In the genomic region with DNA sequence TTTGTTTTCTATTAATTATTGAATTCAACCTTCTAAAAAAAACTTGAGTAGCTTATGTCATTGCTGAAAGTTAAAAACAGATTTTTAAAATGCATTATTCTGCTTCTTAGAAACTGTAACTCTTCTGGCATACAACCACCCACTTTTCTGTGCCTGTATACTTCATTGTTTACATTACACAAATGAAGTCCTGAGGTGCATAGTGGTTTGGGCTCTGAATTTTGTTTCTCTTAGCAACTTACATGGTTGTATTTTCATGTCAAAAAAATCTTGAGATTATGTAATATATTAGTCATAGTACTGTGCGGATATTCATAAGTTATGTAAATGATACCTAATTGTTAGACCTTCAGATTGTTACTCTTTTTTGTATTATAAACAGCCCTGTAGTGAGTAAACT, we compare ENCODE assay signal across 19 cellular contexts. TPM values are rescaled to one million over a fixed set of nuclear protein-coding genes. Genes with fewer than 3 reads are reported as not detected.
DNase-seq lines count a peak whose midpoint lies in the region; ATAC-seq, FAIRE-seq and TF ChIP-seq lines count a peak whose summit lies in the region.
"Had no signal": no experiment of that assay in that cellular context is flagged by ENCODE, and none has a peak within 500 bp of the region (broad histone marks: within the 10 kb centered on the region; RNA-seq: fewer than 3 reads in every experiment).

No MANE protein-coding gene starts in this region.

- H3K27ac ChIP-seq in angular gyrus (ENCODE audit: low read depth, low read length), result peak overlapping the region; percentile 69
- H3K27ac ChIP-seq: C4-2B, HL-60 had no signal

- TF ChIP-seq POLR2A in GM12892 (IDR thresholded peaks at IDR 0.05; ENCODE audit: low read depth, low read length), result no peak

- ATAC-seq in GM18868 (IDR thresholded peaks at IDR 0.05; ENCODE audit: unreplicated experiment) (no peak), HG03520 (IDR thresholded peaks at IDR 0.05; ENCODE audit: unreplicated experiment) (no peak), SK-N-SH treated with all-trans-retinoic acid at 6 μM for 48 hours (no peak)
- ATAC-seq: K562 had no signal

- FAIRE-seq in GM12892 (lab: Jason Lieb, UNC), result peak; percentile 56
- FAIRE-seq: A204.1, H1, K562 had no signal

- DNase-seq in GM12892 (ENCODE audit: insufficient read length) (no peak), HCEC 1CT (peak; percentile 32), iris pigment epithelial cell (ENCODE audit: low read depth) (peak; percentile 21)
- DNase-seq: ACHN; AML-193; CD4-positive, alpha-beta T cell; DMS153; DMS79; GDM1; H9 had no signal

TF ChIP-seq in SK-N-SH treated with all-trans-retinoic acid at 6 μM for 48 hours, 23 proteins besides CTCF, POLR2A, EP300 and RAD21:
- TF ChIP-seq ISL1 (CRISPR knock-in tag; IDR thresholded peaks at IDR 0.05) (no peak), ZNF565 (CRISPR knock-in tag; conservative IDR thresholded peaks at IDR 0.05; ENCODE audit: low read depth) (no peak), SNAI2 (CRISPR knock-in tag; IDR thresholded peaks at IDR 0.05) (no peak), CSRNP3 (CRISPR knock-in tag; IDR thresholded peaks at IDR 0.05) (no peak), ZC3H10 (CRISPR knock-in tag; IDR thresholded peaks at IDR 0.05) (no peak), TSHZ2 (CRISPR knock-in tag; IDR thresholded peaks at IDR 0.05) (no peak), ZFP3 (CRISPR knock-in tag; IDR thresholded peaks at IDR 0.05) (no peak), ARNTL (CRISPR knock-in tag; IDR thresholded peaks at IDR 0.05; ENCODE audit: borderline replicate concordance, low read depth) (no peak), ZNF8 (CRISPR knock-in tag; IDR thresholded peaks at IDR 0.05) (no peak), PPARA (CRISPR knock-in tag; IDR thresholded peaks at IDR 0.05; ENCODE audit: borderline replicate concordance) (no peak), TOX (CRISPR knock-in tag; IDR thresholded peaks at IDR 0.05; ENCODE audit: borderline replicate concordance) (no peak), RARB (CRISPR knock-in tag; IDR thresholded peaks at IDR 0.05) (no peak), BACH2 (CRISPR knock-in tag; IDR thresholded peaks at IDR 0.05; ENCODE audit: borderline replicate concordance) (no peak), TCF4 (CRISPR knock-in tag; IDR thresholded peaks at IDR 0.05; ENCODE audit: borderline replicate concordance) (no peak), GLIS3 (CRISPR knock-in tag; IDR thresholded peaks at IDR 0.05) (no peak)
- TF ChIP-seq, protein P1, sequence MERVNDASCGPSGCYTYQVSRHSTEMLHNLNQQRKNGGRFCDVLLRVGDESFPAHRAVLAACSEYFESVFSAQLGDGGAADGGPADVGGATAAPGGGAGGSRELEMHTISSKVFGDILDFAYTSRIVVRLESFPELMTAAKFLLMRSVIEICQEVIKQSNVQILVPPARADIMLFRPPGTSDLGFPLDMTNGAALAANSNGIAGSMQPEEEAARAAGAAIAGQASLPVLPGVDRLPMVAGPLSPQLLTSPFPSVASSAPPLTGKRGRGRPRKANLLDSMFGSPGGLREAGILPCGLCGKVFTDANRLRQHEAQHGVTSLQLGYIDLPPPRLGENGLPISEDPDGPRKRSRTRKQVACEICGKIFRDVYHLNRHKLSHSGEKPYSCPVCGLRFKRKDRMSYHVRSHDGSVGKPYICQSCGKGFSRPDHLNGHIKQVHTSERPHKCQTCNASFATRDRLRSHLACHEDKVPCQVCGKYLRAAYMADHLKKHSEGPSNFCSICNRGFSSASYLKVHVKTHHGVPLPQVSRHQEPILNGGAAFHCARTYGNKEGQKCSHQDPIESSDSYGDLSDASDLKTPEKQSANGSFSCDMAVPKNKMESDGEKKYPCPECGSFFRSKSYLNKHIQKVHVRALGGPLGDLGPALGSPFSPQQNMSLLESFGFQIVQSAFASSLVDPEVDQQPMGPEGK (CRISPR knock-in tag; IDR thresholded peaks at IDR 0.05; ENCODE audit: borderline replicate concordance), result no peak
- TF ChIP-seq, protein P2, sequence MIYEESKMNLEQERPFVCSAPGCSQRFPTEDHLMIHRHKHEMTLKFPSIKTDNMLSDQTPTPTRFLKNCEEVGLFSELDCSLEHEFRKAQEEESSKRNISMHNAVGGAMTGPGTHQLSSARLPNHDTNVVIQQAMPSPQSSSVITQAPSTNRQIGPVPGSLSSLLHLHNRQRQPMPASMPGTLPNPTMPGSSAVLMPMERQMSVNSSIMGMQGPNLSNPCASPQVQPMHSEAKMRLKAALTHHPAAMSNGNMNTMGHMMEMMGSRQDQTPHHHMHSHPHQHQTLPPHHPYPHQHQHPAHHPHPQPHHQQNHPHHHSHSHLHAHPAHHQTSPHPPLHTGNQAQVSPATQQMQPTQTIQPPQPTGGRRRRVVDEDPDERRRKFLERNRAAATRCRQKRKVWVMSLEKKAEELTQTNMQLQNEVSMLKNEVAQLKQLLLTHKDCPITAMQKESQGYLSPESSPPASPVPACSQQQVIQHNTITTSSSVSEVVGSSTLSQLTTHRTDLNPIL (CRISPR knock-in tag; IDR thresholded peaks at IDR 0.05; ENCODE audit: low read depth), result no peak
- TF ChIP-seq, protein P3, sequence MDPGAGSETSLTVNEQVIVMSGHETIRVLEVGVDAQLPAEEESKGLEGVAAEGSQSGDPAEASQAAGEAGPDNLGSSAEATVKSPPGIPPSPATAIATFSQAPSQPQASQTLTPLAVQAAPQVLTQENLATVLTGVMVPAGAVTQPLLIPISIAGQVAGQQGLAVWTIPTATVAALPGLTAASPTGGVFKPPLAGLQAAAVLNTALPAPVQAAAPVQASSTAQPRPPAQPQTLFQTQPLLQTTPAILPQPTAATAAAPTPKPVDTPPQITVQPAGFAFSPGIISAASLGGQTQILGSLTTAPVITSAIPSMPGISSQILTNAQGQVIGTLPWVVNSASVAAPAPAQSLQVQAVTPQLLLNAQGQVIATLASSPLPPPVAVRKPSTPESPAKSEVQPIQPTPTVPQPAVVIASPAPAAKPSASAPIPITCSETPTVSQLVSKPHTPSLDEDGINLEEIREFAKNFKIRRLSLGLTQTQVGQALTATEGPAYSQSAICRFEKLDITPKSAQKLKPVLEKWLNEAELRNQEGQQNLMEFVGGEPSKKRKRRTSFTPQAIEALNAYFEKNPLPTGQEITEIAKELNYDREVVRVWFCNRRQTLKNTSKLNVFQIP (CRISPR knock-in tag; IDR thresholded peaks at IDR 0.05; ENCODE audit: borderline replicate concordance, low read depth), result no peak

RNA-seq across cellular contexts. Expression of gene SC5D, which starts 12.2 kb away (rescaled TPM):
- 36.8 TPM for polyA plus RNA-seq in GM12892 (2012; ENCODE audit: missing spikeins)
